Comparison of ENCODE assay signal across 3 cellular contexts in genomic region chr5:14297697-14298096, GRCh38.
TF ChIP-seq lines count a peak whose summit lies in the region.

No MANE protein-coding gene starts in this region.

TF ChIP-seq in IMR-90, 13 proteins besides CTCF, POLR2A, EP300 and RAD21:
- TF ChIP-seq MAZ (IDR thresholded peaks at IDR 0.05; ENCODE audit: borderline replicate concordance, low read depth, low read length) = no peak
- no peak for TF ChIP-seq SMC3 (IDR thresholded peaks at IDR 0.05; ENCODE audit: low read depth, low read length)
- TF ChIP-seq MXI1 (IDR thresholded peaks at IDR 0.05; ENCODE audit: borderline replicate concordance, low read depth, low read length) = no peak
- no peak for TF ChIP-seq FOS (IDR thresholded peaks at IDR 0.05; ENCODE audit: low read depth, low read length)
- TF ChIP-seq MAFK (IDR thresholded peaks at IDR 0.05; ENCODE audit: low read depth, low read length) = no peak
- TF ChIP-seq USF2 (IDR thresholded peaks at IDR 0.05; ENCODE audit: low read depth, low read length) = no peak
- TF ChIP-seq ELK1 (IDR thresholded peaks at IDR 0.05; ENCODE audit: borderline replicate concordance, low read depth, low read length) = no peak
- TF ChIP-seq NFE2L2 (IDR thresholded peaks at IDR 0.05; ENCODE audit: low read depth, low read length) = no peak

TF ChIP-seq in H1, 55 proteins besides CTCF, POLR2A, EP300 and RAD21:
- no peak for TF ChIP-seq CBX5 (IDR thresholded peaks at IDR 0.05; ENCODE audit: low read depth, low read length)
- no peak for TF ChIP-seq ASH2L (IDR thresholded peaks at IDR 0.05; ENCODE audit: low read length)
- no peak for TF ChIP-seq HDAC2 (IDR thresholded peaks at IDR 0.05; ENCODE audit: borderline replicate concordance in 1 of 2, low read depth in 2 of 2, low read length in 2 of 2)
- no peak for TF ChIP-seq ZNF274 (IDR thresholded peaks at IDR 0.05; ENCODE audit: borderline replicate concordance, extremely low read depth, low read length)
- TF ChIP-seq BRCA1 (IDR thresholded peaks at IDR 0.05; ENCODE audit: low read depth, low read length) = no peak
- TF ChIP-seq ATF3 (IDR thresholded peaks at IDR 0.05; ENCODE audit: insufficient read depth, low read depth, low read length) = no peak
- no peak for TF ChIP-seq GTF2F1 (IDR thresholded peaks at IDR 0.05; ENCODE audit: borderline replicate concordance, low read depth, low read length)
- TF ChIP-seq, protein P1, sequence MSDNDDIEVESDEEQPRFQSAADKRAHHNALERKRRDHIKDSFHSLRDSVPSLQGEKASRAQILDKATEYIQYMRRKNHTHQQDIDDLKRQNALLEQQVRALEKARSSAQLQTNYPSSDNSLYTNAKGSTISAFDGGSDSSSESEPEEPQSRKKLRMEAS (IDR thresholded peaks at IDR 0.05) = no peak
- no peak for TF ChIP-seq CHD1 (IDR thresholded peaks at IDR 0.05; ENCODE audit: low read depth, low read length)
- TF ChIP-seq MAFK (IDR thresholded peaks at IDR 0.05; ENCODE audit: low read depth, low read length) = no peak
- no peak for TF ChIP-seq SIRT6 (IDR thresholded peaks at IDR 0.05; ENCODE audit: low read length)
- TF ChIP-seq EGR1 (IDR thresholded peaks at IDR 0.05; ENCODE audit: borderline replicate concordance, low read depth, low read length) = no peak
- TF ChIP-seq SIN3A (conservative IDR thresholded peaks at IDR 0.05 in 1 of 2, IDR thresholded peaks at IDR 0.05 in 1 of 2; ENCODE audit: low read depth in 1 of 2, low read length in 2 of 2) = no peak
- no peak for TF ChIP-seq CTBP2 (IDR thresholded peaks at IDR 0.05; ENCODE audit: borderline replicate concordance, insufficient read depth, insufficient read length, low read length)
- TF ChIP-seq SRF (IDR thresholded peaks at IDR 0.05; ENCODE audit: low read depth, low read length) = no peak

TF ChIP-seq in WTC11, 78 proteins besides CTCF, POLR2A, EP300 and RAD21:
- TF ChIP-seq RORB (CRISPR knock-in tag; IDR thresholded peaks at IDR 0.05) (no peak), ZBTB21 (CRISPR knock-in tag; IDR thresholded peaks at IDR 0.05; ENCODE audit: borderline replicate concordance) (no peak), MLX (CRISPR knock-in tag; IDR thresholded peaks at IDR 0.05) (no peak), CREB1 (CRISPR knock-in tag; IDR thresholded peaks at IDR 0.05) (no peak), FOXJ3 (CRISPR knock-in tag; IDR thresholded peaks at IDR 0.05; ENCODE audit: borderline replicate concordance) (no peak), TP53 (CRISPR knock-in tag; IDR thresholded peaks at IDR 0.05) (no peak), USF1 (CRISPR knock-in tag; IDR thresholded peaks at IDR 0.05) (no peak), E2F5 (CRISPR knock-in tag; IDR thresholded peaks at IDR 0.05) (no peak), TCF7 (CRISPR knock-in tag; IDR thresholded peaks at IDR 0.05; ENCODE audit: low read depth) (no peak)
- TF ChIP-seq, protein P2, sequence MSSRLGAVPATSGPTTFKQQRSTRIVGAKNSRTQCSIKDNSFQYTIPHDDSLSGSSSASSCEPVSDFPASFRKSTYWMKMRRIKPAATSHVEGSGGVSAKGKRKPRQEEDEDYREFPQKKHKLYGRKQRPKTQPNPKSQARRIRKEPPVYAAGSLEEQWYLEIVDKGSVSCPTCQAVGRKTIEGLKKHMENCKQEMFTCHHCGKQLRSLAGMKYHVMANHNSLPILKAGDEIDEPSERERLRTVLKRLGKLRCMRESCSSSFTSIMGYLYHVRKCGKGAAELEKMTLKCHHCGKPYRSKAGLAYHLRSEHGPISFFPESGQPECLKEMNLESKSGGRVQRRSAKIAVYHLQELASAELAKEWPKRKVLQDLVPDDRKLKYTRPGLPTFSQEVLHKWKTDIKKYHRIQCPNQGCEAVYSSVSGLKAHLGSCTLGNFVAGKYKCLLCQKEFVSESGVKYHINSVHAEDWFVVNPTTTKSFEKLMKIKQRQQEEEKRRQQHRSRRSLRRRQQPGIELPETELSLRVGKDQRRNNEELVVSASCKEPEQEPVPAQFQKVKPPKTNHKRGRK (CRISPR knock-in tag; IDR thresholded peaks at IDR 0.05; ENCODE audit: borderline replicate concordance) = no peak
- TF ChIP-seq, protein P3, sequence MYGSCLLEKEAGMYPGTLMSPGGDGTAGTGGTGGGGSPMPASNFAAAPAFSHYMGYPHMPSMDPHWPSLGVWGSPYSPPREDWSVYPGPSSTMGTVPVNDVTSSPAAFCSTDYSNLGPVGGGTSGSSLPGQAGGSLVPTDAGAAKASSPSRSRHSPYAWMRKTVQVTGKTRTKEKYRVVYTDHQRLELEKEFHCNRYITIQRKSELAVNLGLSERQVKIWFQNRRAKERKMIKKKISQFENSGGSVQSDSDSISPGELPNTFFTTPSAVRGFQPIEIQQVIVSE (CRISPR knock-in tag; IDR thresholded peaks at IDR 0.05; ENCODE audit: borderline replicate concordance) = no peak
